15 cellular contexts compared by ENCODE assay signal in the genomic region with DNA sequence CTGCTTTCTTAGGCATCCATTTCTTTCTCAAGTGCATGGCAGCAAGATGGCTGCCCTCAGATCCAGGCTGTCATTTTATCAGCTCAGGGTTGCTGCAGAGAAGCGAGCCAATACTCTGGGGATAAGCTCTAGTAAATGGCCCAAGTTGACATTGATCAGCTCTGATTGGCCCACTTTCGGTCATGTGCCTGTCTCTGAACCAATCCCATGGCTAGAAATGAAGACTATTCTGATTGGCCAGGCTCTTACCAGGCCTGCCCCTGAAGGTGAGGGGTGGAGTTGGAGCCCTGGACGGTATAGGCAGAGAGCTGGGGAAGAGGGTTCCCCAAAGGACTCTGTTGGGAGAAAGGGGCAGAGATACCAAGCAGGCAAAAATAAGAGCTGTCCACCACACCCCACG. TPM values are rescaled to one million over a fixed set of nuclear protein-coding genes. Genes with fewer than 3 reads are reported as not detected.
DNase-seq lines count a peak whose midpoint lies in the region; ATAC-seq and TF ChIP-seq lines count a peak whose summit lies in the region.
"Had no signal": no experiment of that assay in that cellular context is flagged by ENCODE, and none has a peak within 500 bp of the region (broad histone marks: within the 10 kb centered on the region; RNA-seq: fewer than 3 reads in every experiment).

No MANE protein-coding gene starts in this region.

- POLR2A ChIA-PET in activated CD8-positive, alpha-beta T cell treated with anti-CD3 and anti-CD28 coated beads for 36 hours (lab: Charles Lee), result interaction anchor here (0.6 kb wide), 1 partner anchor 211 kb away, joined by 3 read pairs; no protein-coding TSS in a partner anchor

- WGBS in aorta, 2 donors, result 58 to 66% methylated on average over 4 of the region's 4 CpGs
- 76% methylated on average over 4 of the region's 4 CpGs for WGBS in mesenchymal stem cell

- no peak overlapping the region for H3K23ac ChIP-seq in mesenchymal stem cell (ENCODE audit: low read length in 2 of 2)

- H2BK120ac ChIP-seq in mesenchymal stem cell (ENCODE audit: low read depth, low read length), result no peak overlapping the region

- H3K4me3 ChIP-seq in aorta (ENCODE audit: low read length in 2 of 2), result no peak overlapping the region
- no peak overlapping the region for H3K4me3 ChIP-seq in mesenchymal stem cell (ENCODE audit: insufficient read depth in 1 of 2, low read depth in 1 of 2, low read length in 2 of 2)

- CTCF ChIA-PET in activated CD8-positive, alpha-beta T cell treated with anti-CD3 and anti-CD28 coated beads for 36 hours (lab: Charles Lee), result interaction anchor here (0.9 to 1.9 kb wide), 11 partner anchors 12 to 278 kb away, joined by 3 to 5 read pairs (median 3); a partner anchor contains a TSS

- peak; percentile 55 for ATAC-seq in activated CD8-positive, alpha-beta T cell treated with anti-CD3 and anti-CD28 coated beads for 36 hours
- ATAC-seq in aorta (ENCODE audit: low FRiP score) (no peak), HG02852 (IDR thresholded peaks at IDR 0.05; ENCODE audit: unreplicated experiment) (no peak)

- H3K4me1 ChIP-seq in aorta (ENCODE audit: control insufficient read depth in 1 of 2, insufficient read depth in 2 of 2, low read length in 2 of 2) (no peaks in the 10 kb centered on the region), mesenchymal stem cell (ENCODE audit: control insufficient read depth, insufficient read depth, low read depth, low read length) (no peaks in the 10 kb centered on the region)

- H3K9me3 ChIP-seq in aorta (ENCODE audit: control insufficient read depth, low read length) (peaks cover 9% of the 10 kb centered on the region), mesenchymal stem cell (ENCODE audit: control insufficient read depth, low read length) (no peaks in the 10 kb centered on the region)

- intact Hi-C loops in activated CD8-positive, alpha-beta T cell treated with anti-CD3 and anti-CD28 coated beads for 36 hours (cut with micrococcal nuclease), result loop anchor here (5.0 kb wide), 2 partner anchors 127 to 272 kb away; a partner anchor contains a TSS
- intact Hi-C loops in aorta (cut with DNase I), result loop anchor here (5.0 to 10.0 kb wide), 2 partner anchors 127 to 274 kb away; a partner anchor contains a TSS

- H3K27me3 ChIP-seq in aorta (ENCODE audit: control insufficient read depth in 1 of 2, insufficient read depth in 2 of 2, low read length in 1 of 2) (no peaks in the 10 kb centered on the region), mesenchymal stem cell (ENCODE audit: control insufficient read depth in 1 of 2, insufficient read depth in 1 of 2, low read length in 2 of 2) (peaks cover 7 to 20% of the 10 kb centered on the region in 2 experiments)

- no peak overlapping the region for H4K8ac ChIP-seq in mesenchymal stem cell (ENCODE audit: low read length)

- no peaks in the 10 kb centered on the region for H3K36me3 Mint-ChIP-seq in activated CD8-positive, alpha-beta T cell treated with anti-CD3 and anti-CD28 coated beads for 36 hours (ENCODE audit: low read depth)

- no peak overlapping the region for H2BK12ac ChIP-seq in mesenchymal stem cell (ENCODE audit: low read length in 2 of 2)

- H3K4me1 Mint-ChIP-seq in activated CD8-positive, alpha-beta T cell treated with anti-CD3 and anti-CD28 coated beads for 36 hours (ENCODE audit: low read depth), result no peaks in the 10 kb centered on the region

- TF ChIP-seq CTCF in activated CD8-positive, alpha-beta T cell treated with anti-CD3 and anti-CD28 coated beads for 36 hours (IDR thresholded peaks at IDR 0.05), result no peak

- no peak overlapping the region for H3K9ac ChIP-seq in mesenchymal stem cell (ENCODE audit: low read length)

- H3K79me1 ChIP-seq in mesenchymal stem cell (replicated peaks; ENCODE audit: low read length, poor library complexity, severe bottlenecking), result no peaks in the 10 kb centered on the region

- H3K36me3 ChIP-seq in aorta (ENCODE audit: control insufficient read depth in 1 of 2, insufficient read depth in 2 of 2, low read length in 1 of 2), result no peaks in the 10 kb centered on the region
- H3K36me3 ChIP-seq in mesenchymal stem cell (ENCODE audit: control insufficient read depth in 1 of 2, insufficient read depth in 2 of 2, low read depth in 1 of 2, low read length in 2 of 2), result no peaks in the 10 kb centered on the region

- no peak overlapping the region for H3K18ac ChIP-seq in mesenchymal stem cell (ENCODE audit: low read depth in 1 of 2, low read length in 2 of 2)

- no peak overlapping the region for H2AK5ac ChIP-seq in mesenchymal stem cell (ENCODE audit: low read length, severe bottlenecking)

- no peak overlapping the region for H2BK15ac ChIP-seq in mesenchymal stem cell (ENCODE audit: low read depth, poor library complexity, severe bottlenecking)

- no peak overlapping the region for H3K27ac Mint-ChIP-seq in activated CD8-positive, alpha-beta T cell treated with anti-CD3 and anti-CD28 coated beads for 36 hours

- H3K27me3 Mint-ChIP-seq in activated CD8-positive, alpha-beta T cell treated with anti-CD3 and anti-CD28 coated beads for 36 hours, result peaks cover 32% of the 10 kb centered on the region

- no peak overlapping the region for H3K27ac ChIP-seq in aorta (ENCODE audit: low read depth in 1 of 2, low read length in 2 of 2)
- no peak overlapping the region for H3K27ac ChIP-seq in mesenchymal stem cell (ENCODE audit: low read length, poor library complexity, severe bottlenecking)

- DNase-seq in stimulated activated CD4-positive, alpha-beta T cell treated with anti-CD3 and anti-CD28 coated beads, Interleukin-1b, Interleukin-23, amount 100 ng/mL, for 48 hours, result peak; percentile 3
- DNase-seq in stimulated activated CD4-positive, alpha-beta T cell treated with anti-CD3 and anti-CD28 coated beads, Interleukin-4, amount 100 ng/mL, for 4 hours, result no peak
- peak; percentile 90 for DNase-seq in NCI-H2171 treated with DMSO at 0.1 percent for 48 hours (lab: John Stamatoyannopoulos, UW)
- DNase-seq in activated CD8-positive, alpha-beta T cell treated with anti-CD3 and anti-CD28 coated beads for 36 hours, result peak; percentile 5
- DNase-seq in aorta, result no peak
- DNase-seq in NCI-H510A (lab: John Stamatoyannopoulos, UW), result no peak
- DNase-seq in mesenchymal stem cell, result no peak
- DNase-seq: activated CD8-positive, alpha-beta memory T cell treated with anti-CD3 and anti-CD28 coated beads, Interleukin-2, amount 50 U/mL, for 48 hours; amygdala; C1 segment of cervical spinal cord; cortex of kidney; mammary epithelial cell; nucleus accumbens; substantia nigra had no signal

- no peak overlapping the region for H3K4me2 ChIP-seq in mesenchymal stem cell (ENCODE audit: low read length, poor library complexity, severe bottlenecking)

- peaks cover 4% of the 10 kb centered on the region for H3K9me3 Mint-ChIP-seq in activated CD8-positive, alpha-beta T cell treated with anti-CD3 and anti-CD28 coated beads for 36 hours

- no peak overlapping the region for H3K4ac ChIP-seq in mesenchymal stem cell (ENCODE audit: low read depth in 1 of 2, low read length in 2 of 2)

- H2AFZ ChIP-seq in mesenchymal stem cell (ENCODE audit: low read depth, low read length), result no peak overlapping the region

- H2BK5ac ChIP-seq in mesenchymal stem cell (ENCODE audit: low read depth, low read length, poor library complexity, severe bottlenecking), result no peak overlapping the region

- no peak overlapping the region for H4K91ac ChIP-seq in mesenchymal stem cell (ENCODE audit: low read length)

- no peak overlapping the region for H3K14ac ChIP-seq in mesenchymal stem cell (ENCODE audit: low read length in 2 of 2)

- no peak overlapping the region for H3K4me3 Mint-ChIP-seq in activated CD8-positive, alpha-beta T cell treated with anti-CD3 and anti-CD28 coated beads for 36 hours

RNA-seq across cellular contexts. Expression of a gene that starts 41.4 kb away (rescaled TPM):
- not detected for total RNA-seq in activated CD8-positive, alpha-beta T cell treated with anti-CD3 and anti-CD28 coated beads for 36 hours
- total RNA-seq in aorta, result not detected
- not detected for polyA plus RNA-seq in aorta
- not detected for polyA plus RNA-seq in mesenchymal stem cell (2013, experiment 1 of 2)
- polyA plus RNA-seq in mesenchymal stem cell (2013, experiment 2 of 2), result not detected
- total RNA-seq: mammary epithelial cell had no signal
- polyA plus RNA-seq: mammary epithelial cell had no signal

Comparison
In these comparisons a context has a peak if more than half of its experiments do, and no peak if none do; other contexts are left out.
1. DNase-seq: peak in stimulated activated CD4-positive, alpha-beta T cell treated with anti-CD3 and anti-CD28 coated beads, Interleukin-1b, Interleukin-23, amount 100 ng/mL, for 48 hours (single experiment), NCI-H2171 treated with DMSO at 0.1 percent for 48 hours (single experiment) and activated CD8-positive, alpha-beta T cell treated with anti-CD3 and anti-CD28 coated beads for 36 hours (single experiment); none in stimulated activated CD4-positive, alpha-beta T cell treated with anti-CD3 and anti-CD28 coated beads, Interleukin-4, amount 100 ng/mL, for 4 hours (0 of 2), aorta (0 of 2), NCI-H510A (single experiment) and mesenchymal stem cell (single experiment).